15 cellular contexts compared by ENCODE assay signal in genomic region chr2:143248631-143249030, GRCh38.
"Had no signal": no experiment of that assay in that cellular context is flagged by ENCODE, and none has a peak within 500 bp of the region (broad histone marks: within the 10 kb centered on the region; RNA-seq: fewer than 3 reads in every experiment).

No MANE protein-coding gene starts in this region.

- H3K27me3 ChIP-seq: adrenal gland, esophagus muscularis mucosa, neutrophil, sigmoid colon, spleen had no signal

- H3K9me3 ChIP-seq: adrenal gland, esophagus muscularis mucosa, left ventricle myocardium inferior, mucosa of descending colon, neutrophil, sigmoid colon, spleen had no signal

- H3K36me3 Mint-ChIP-seq: natural killer cell had no signal

- DNase-seq: activated CD4-positive, alpha-beta T cell treated with anti-CD3 and anti-CD28 coated beads, Interleukin-2, amount 50 U/mL, for 4 hours; activated CD4-positive, CD25-positive, alpha-beta regulatory T cell treated with anti-CD3 and anti-CD28 coated beads, Interleukin-2, amount 50 U/mL, for 72 hours; activated effector memory CD4-positive, alpha-beta T cell treated with anti-CD3 and anti-CD28 coated beads, Interleukin-2, amount 50 U/mL, for 16 hours; adrenal gland; kidney; left ventricle myocardium inferior; mucosa of descending colon; natural killer cell; sigmoid colon; spleen; T-helper 9 cell had no signal

- H3K27ac Mint-ChIP-seq: natural killer cell had no signal

- ATAC-seq: mucosa of descending colon, natural killer cell had no signal

- H3K27ac ChIP-seq: adrenal gland, esophagus muscularis mucosa, left ventricle myocardium inferior, neutrophil, parathyroid adenoma, sigmoid colon, SK-N-MC had no signal

- H3K36me3 ChIP-seq: adrenal gland, esophagus muscularis mucosa, left ventricle myocardium inferior, sigmoid colon had no signal

- H3K4me3 ChIP-seq: adrenal gland, esophagus muscularis mucosa, left ventricle myocardium inferior, mucosa of descending colon, sigmoid colon, SK-N-MC, spleen had no signal

- H3K4me1 ChIP-seq: adrenal gland, esophagus muscularis mucosa, left ventricle myocardium inferior, parathyroid adenoma, sigmoid colon had no signal

- H3K9me3 Mint-ChIP-seq: natural killer cell had no signal
